In genomic region chr7:81993186-81993585, GRCh38 we compare ENCODE assay signal across 21 cellular contexts.
DNase-seq lines count a peak whose midpoint lies in the region; ATAC-seq, FAIRE-seq and TF ChIP-seq lines count a peak whose summit lies in the region.
"Had no signal": no experiment of that assay in that cellular context is flagged by ENCODE, and none has a peak within 500 bp of the region (broad histone marks: within the 10 kb centered on the region; RNA-seq: fewer than 3 reads in every experiment).

No MANE protein-coding gene starts in this region.

- H2AFZ ChIP-seq in trophoblast cell (ENCODE audit: insufficient read depth, low read length, poor library complexity) = no peak overlapping the region

- no peak for TF ChIP-seq CTCF in A549 (IDR thresholded peaks at IDR 0.05)
- TF ChIP-seq CTCF in epithelial cell of proximal tubule (conservative IDR thresholded peaks at IDR 0.05; ENCODE audit: low read depth, low read length) = no peak

- H3K14ac ChIP-seq in trophoblast cell (ENCODE audit: low read length) = no peak overlapping the region

- no peak overlapping the region for H4K12ac ChIP-seq in trophoblast cell (ENCODE audit: low read depth, low read length)

- H2BK12ac ChIP-seq in trophoblast cell (ENCODE audit: low read length) = no peak overlapping the region

- no peak for TF ChIP-seq EP300 in A549 (IDR thresholded peaks at IDR 0.05)

- no peak overlapping the region for H2AK5ac ChIP-seq in trophoblast cell (ENCODE audit: low read length)

- no peak overlapping the region for H3K9ac ChIP-seq in trophoblast cell (ENCODE audit: low read length)
- H3K9ac ChIP-seq: BLaER1 treated with 17β-estradiol and CSF1 and Interleukin-3, amounts not matched to agents 10 nM and 100 nM had no signal

- no peak overlapping the region for H3K4me2 ChIP-seq in A549
- no peak overlapping the region for H3K4me2 ChIP-seq in trophoblast cell (ENCODE audit: low read length)
- H3K4me2 ChIP-seq: BLaER1 treated with 17β-estradiol and CSF1 and Interleukin-3, amounts not matched to agents 10 nM and 100 nM had no signal

- H3K4ac ChIP-seq in trophoblast cell (ENCODE audit: low read depth, low read length) = no peak overlapping the region

- H3K4me3 ChIP-seq in A549 (no peak overlapping the region), epithelial cell of proximal tubule (ENCODE audit: low read depth, low read length) (no peak overlapping the region), trophoblast cell (ENCODE audit: low read depth, low read length) (no peak overlapping the region)
- H3K4me3 ChIP-seq: BLaER1 treated with 17β-estradiol and CSF1 and Interleukin-3, amounts not matched to agents 10 nM and 100 nM had no signal

- no peak overlapping the region for H3K18ac ChIP-seq in trophoblast cell (ENCODE audit: low read length)

- H3K4me1 ChIP-seq in A549 (no peaks in the 10 kb centered on the region; the same call in 2 of the 3 replicates), trophoblast cell (ENCODE audit: control insufficient read depth in 1 of 2, insufficient read depth in 2 of 2, low read length in 2 of 2) (no peaks in the 10 kb centered on the region)

- DNase-seq in A549 (ENCODE audit: low read depth in 1 of 2, low spot score in 1 of 2) (no peak), RCC 7860 (ENCODE audit: low spot score) (no peak), epithelial cell of proximal tubule (ENCODE audit: low read depth) (peak; percentile 49), kidney tubule cell (ENCODE audit: low spot score) (peak; percentile 40), trophoblast cell (no peak), left ventricle myocardium superior (no peak)
- no peak for DNase-seq in central memory CD4-positive, alpha-beta T cell
- DNase-seq: AML-193; Caco-2; Calu3; CD4-positive, alpha-beta T cell; CD8-positive, alpha-beta T cell; DMS79 treated with DMSO at 0.1 percent for 48 hours; GF-D8 had no signal

- no peaks in the 10 kb centered on the region for H3K79me2 ChIP-seq in trophoblast cell (ENCODE audit: control insufficient read depth, insufficient read depth, low read length, poor library complexity)

- no peak for TF ChIP-seq RAD21 in A549 (conservative IDR thresholded peaks at IDR 0.05 in 1 of 2, IDR thresholded peaks at IDR 0.05 in 1 of 2)

- no peak overlapping the region for H4K8ac ChIP-seq in trophoblast cell (ENCODE audit: low read depth, low read length)

- CTCF ChIA-PET in A549 (lab: Yijun Ruan, JAX) = no interaction called here

- FAIRE-seq in A549 (lab: Jason Lieb, UNC) (peak; percentile 54), RCC 7860 (lab: Jason Lieb, UNC) (peak; percentile 86)
- FAIRE-seq: D721Med, GM12891, GM19239 had no signal

- H3K27ac ChIP-seq in A549 (no peak overlapping the region), trophoblast cell (ENCODE audit: low read depth, low read length) (no peak overlapping the region)
- H3K27ac ChIP-seq: 22Rv1; BLaER1 treated with 17β-estradiol and CSF1 and Interleukin-3, amounts not matched to agents 10 nM and 100 nM; C4-2B had no signal

- H4K91ac ChIP-seq in trophoblast cell (ENCODE audit: low read depth, low read length) = no peak overlapping the region

- TF ChIP-seq POLR2A in A549 (IDR thresholded peaks at IDR 0.05; ENCODE audit: low read length) = no peak

- H2BK120ac ChIP-seq in trophoblast cell (ENCODE audit: insufficient read depth, low read length, poor library complexity) = no peak overlapping the region

- ATAC-seq in A549 (no peak), GM19463 (IDR thresholded peaks at IDR 0.05; ENCODE audit: unreplicated experiment) (no peak), left ventricle myocardium superior (no peak)
- ATAC-seq: CD8-positive, alpha-beta T cell had no signal

- intact Hi-C loops in left ventricle myocardium superior (cut with micrococcal nuclease) = no loop called here

- H3K9me3 ChIP-seq in A549 (no peaks in the 10 kb centered on the region), trophoblast cell (ENCODE audit: insufficient read depth, low read depth, low read length) (no peaks in the 10 kb centered on the region)
- H3K9me3 ChIP-seq: BLaER1 treated with 17β-estradiol and CSF1 and Interleukin-3, amounts not matched to agents 10 nM and 100 nM; Caco-2 had no signal

- no peak overlapping the region for H3K23ac ChIP-seq in trophoblast cell (ENCODE audit: low read length)

- POLR2A ChIA-PET in A549 (lab: Yijun Ruan, JAX) = no interaction called here

- no peaks in the 10 kb centered on the region for H3K27me3 ChIP-seq in trophoblast cell (ENCODE audit: insufficient read depth, low read length)
- H3K27me3 ChIP-seq: BLaER1 treated with 17β-estradiol and CSF1 and Interleukin-3, amounts not matched to agents 10 nM and 100 nM had no signal

- no peak overlapping the region for H2BK5ac ChIP-seq in trophoblast cell (ENCODE audit: low read depth, low read length, poor library complexity)

- H3K36me3 ChIP-seq in trophoblast cell (ENCODE audit: control insufficient read depth in 1 of 2, insufficient read depth in 2 of 2, low read length in 2 of 2) = no peaks in the 10 kb centered on the region
- H3K36me3 ChIP-seq: BLaER1 treated with 17β-estradiol and CSF1 and Interleukin-3, amounts not matched to agents 10 nM and 100 nM had no signal

- no peaks in the 10 kb centered on the region for H3K79me1 ChIP-seq in trophoblast cell (ENCODE audit: low read length)

TF ChIP-seq in A549, 52 proteins besides CTCF, POLR2A, EP300 and RAD21:
- TF ChIP-seq HES2 (IDR thresholded peaks at IDR 0.05) (no peak), HDAC2 (IDR thresholded peaks at IDR 0.05) (no peak), FOXS1 (CRISPR knock-in tag; IDR thresholded peaks at IDR 0.05) (no peak), E2F6 (IDR thresholded peaks at IDR 0.05; ENCODE audit: borderline replicate concordance, low read depth) (no peak), ZC3H11A (IDR thresholded peaks at IDR 0.05) (no peak), ZFP36 (IDR thresholded peaks at IDR 0.05; ENCODE audit: borderline replicate concordance, partially characterized antibody) (no peak), ZNF302 (CRISPR knock-in tag; IDR thresholded peaks at IDR 0.05) (no peak), KDM5A (IDR thresholded peaks at IDR 0.05) (no peak), MYC (IDR thresholded peaks at IDR 0.05; ENCODE audit: borderline replicate concordance, low read length) (no peak), MAX (IDR thresholded peaks at IDR 0.05) (no peak), NPAS2 (CRISPR knock-in tag; IDR thresholded peaks at IDR 0.05; ENCODE audit: borderline replicate concordance) (no peak), HOXB13 (CRISPR knock-in tag; IDR thresholded peaks at IDR 0.05; ENCODE audit: low read depth) (no peak), JUN (IDR thresholded peaks at IDR 0.05) (no peak), KDM1A (IDR thresholded peaks at IDR 0.05; ENCODE audit: low read depth) (no peak), MAFK (IDR thresholded peaks at IDR 0.05; ENCODE audit: partially characterized antibody) (no peak), CHD2 (IDR thresholded peaks at IDR 0.05; ENCODE audit: low read length, partially characterized antibody) (no peak), HOXA7 (CRISPR knock-in tag; IDR thresholded peaks at IDR 0.05) (no peak), HOXB5 (CRISPR knock-in tag; IDR thresholded peaks at IDR 0.05) (no peak), SMC3 (IDR thresholded peaks at IDR 0.05) (no peak), HMGXB4 (CRISPR knock-in tag; IDR thresholded peaks at IDR 0.05; ENCODE audit: borderline replicate concordance) (no peak)

Comparison
In these comparisons a context has a peak if more than half of its experiments do, and no peak if none do; other contexts are left out.
1. DNase-seq: peak in epithelial cell of proximal tubule (single experiment) and kidney tubule cell (single experiment); none in A549 (0 of 2), RCC 7860 (single experiment), trophoblast cell (0 of 2), central memory CD4-positive, alpha-beta T cell (single experiment) and left ventricle myocardium superior (single experiment).